Comparison of ENCODE assay signal across 13 cellular contexts in genomic region chr1:78339490-78339889, GRCh38.
DNase-seq lines count a peak whose midpoint lies in the region; ATAC-seq, FAIRE-seq and TF ChIP-seq lines count a peak whose summit lies in the region.
"Had no signal": no experiment of that assay in that cellular context is flagged by ENCODE, and none has a peak within 500 bp of the region (broad histone marks: within the 10 kb centered on the region; RNA-seq: fewer than 3 reads in every experiment).

No MANE protein-coding gene starts in this region.

- H3K79me2 ChIP-seq in GM23248 (ENCODE audit: insufficient read depth), result no peaks in the 10 kb centered on the region

- H3K9ac ChIP-seq in GM23248 (peak overlapping the region; percentile 59), kidney (ENCODE audit: low read length in 2 of 2) (no peak overlapping the region)

- WGBS in GM23248 (ENCODE audit: low coverage in 1 of 2, low lambda C conversion rate in 2 of 2, missing lambda C conversion rate in 2 of 2), 2 experiments, result 0% methylated on average over 1 of the region's 1 CpG

- H3F3A ChIP-seq in GM23248 (ENCODE audit: insufficient read depth), result peaks cover 36% of the 10 kb centered on the region

- peaks cover 38% of the 10 kb centered on the region for H3K4me1 ChIP-seq in GM23248 (ENCODE audit: insufficient read depth)
- no peaks in the 10 kb centered on the region for H3K4me1 ChIP-seq in kidney (ENCODE audit: control insufficient read depth in 1 of 2, insufficient read depth in 1 of 2, low read depth in 1 of 2, low read length in 2 of 2)
- H3K4me1 ChIP-seq: gastrocnemius medialis, testis had no signal

- in situ Hi-C loops in GM23248 (cut with MboI), result no loop called here

- intact Hi-C loops in kidney (cut with DNase I), result no loop called here

- H3K36me3 ChIP-seq in GM23248 (ENCODE audit: low read depth), result no peaks in the 10 kb centered on the region
- no peaks in the 10 kb centered on the region for H3K36me3 ChIP-seq in kidney (ENCODE audit: control insufficient read depth in 1 of 2, insufficient read depth in 2 of 2, low read length in 2 of 2)
- H3K36me3 ChIP-seq: gastrocnemius medialis had no signal

- H3K27ac ChIP-seq in GM23248 (peak overlapping the region; percentile 93), kidney (ENCODE audit: low read depth in 2 of 2, low read length in 2 of 2) (no peak overlapping the region)
- H3K27ac ChIP-seq: gastrocnemius medialis, testis had no signal

- H4K20me1 ChIP-seq in GM23248 (ENCODE audit: insufficient read depth), result no peaks in the 10 kb centered on the region

- no peak for FAIRE-seq in RCC 7860 (lab: Jason Lieb, UNC)
- FAIRE-seq in kidney (lab: Jason Lieb, UNC), result no peak

- H3K4me3 ChIP-seq in GM23248, result 0 out of 2 replicates have a peak overlapping the region, but pooled peaks have one; percentile 28
- H3K4me3 ChIP-seq in epithelial cell of esophagus (ENCODE audit: low read length), result no peak overlapping the region
- no peak overlapping the region for H3K4me3 ChIP-seq in kidney (ENCODE audit: low read length in 2 of 2)
- H3K4me3 ChIP-seq: gastrocnemius medialis, testis had no signal

- peak overlapping the region; percentile 73 for H3K4me2 ChIP-seq in GM23248 (ENCODE audit: unreplicated experiment)

- no peak for ATAC-seq in HG03571 (IDR thresholded peaks at IDR 0.05; ENCODE audit: unreplicated experiment)
- ATAC-seq: gastrocnemius medialis; naive thymus-derived CD8-positive, alpha-beta T cell had no signal

- DNase-seq in GM23248, result peak; percentile 84
- DNase-seq in RCC 7860 (ENCODE audit: low spot score), result peak; percentile 95
- DNase-seq in epithelial cell of esophagus (ENCODE audit: low read depth), result peak; percentile 82
- peak; percentile 67 for DNase-seq in renal cortical epithelial cell (ENCODE audit: low read depth)
- DNase-seq in kidney, result no peak
- DNase-seq in NCI-H2081 (lab: John Stamatoyannopoulos, UW), result no peak
- DNase-seq: activated CD4-positive, CD25-positive, alpha-beta regulatory T cell; gastrocnemius medialis; left cardiac atrium; naive thymus-derived CD8-positive, alpha-beta T cell; NCI-H146; testis had no signal

- H3K27me3 ChIP-seq in GM23248 (replicated peaks; ENCODE audit: insufficient read depth), result no peaks in the 10 kb centered on the region
- H3K27me3 ChIP-seq: gastrocnemius medialis, testis had no signal

- no peaks in the 10 kb centered on the region for H3K9me2 ChIP-seq in GM23248 (ENCODE audit: insufficient read depth)

- H3K9me3 ChIP-seq in GM23248 (ENCODE audit: low read depth) (no peaks in the 10 kb centered on the region), kidney (ENCODE audit: control insufficient read depth in 1 of 2, low read length in 2 of 2) (no peaks in the 10 kb centered on the region)
- H3K9me3 ChIP-seq: gastrocnemius medialis, testis had no signal

- peak overlapping the region; percentile 32; the same call in 1 of the 2 replicates for H2AFZ ChIP-seq in GM23248

- TF ChIP-seq CTCF in epithelial cell of esophagus (IDR thresholded peaks at IDR 0.05; ENCODE audit: insufficient read depth, low read depth, low read length, missing control alignments) (no peak), kidney (IDR thresholded peaks at IDR 0.05; ENCODE audit: borderline replicate concordance, extremely low read depth, insufficient read depth) (no peak)

Comparison
In these comparisons a context has a peak if more than half of its experiments do, and no peak if none do; other contexts are left out.
1. DNase-seq: peak in GM23248 (single experiment), RCC 7860 (single experiment), epithelial cell of esophagus (single experiment) and renal cortical epithelial cell (single experiment); none in kidney (single experiment) and NCI-H2081 (0 of 2).